11 cellular contexts compared by ENCODE assay signal in genomic region chr22:46121523-46122287, GRCh38. TPM values are rescaled to one million over a fixed set of nuclear protein-coding genes. Genes with fewer than 3 reads are reported as not detected.
DNase-seq lines count a peak whose midpoint lies in the region; ATAC-seq and TF ChIP-seq lines count a peak whose summit lies in the region.
"Had no signal": no experiment of that assay in that cellular context is flagged by ENCODE, and none has a peak within 500 bp of the region (broad histone marks: within the 10 kb centered on the region; RNA-seq: fewer than 3 reads in every experiment).

No MANE protein-coding gene starts in this region.

- no peak for TF ChIP-seq CTCF in 22Rv1 (IDR thresholded peaks at IDR 0.05)

- peak overlapping the region; percentile 45 for H3K9ac ChIP-seq in BLaER1

- DNase-seq in M059J (ENCODE audit: low read depth) = peak; percentile 32
- DNase-seq in fibroblast of peridontal ligament (ENCODE audit: extremely low read depth) = peak; percentile 35
- no peak for DNase-seq in SKM-1 (lab: John Stamatoyannopoulos, UW; ENCODE audit: unreplicated experiment)
- no peak for DNase-seq in NCI-H2029 (lab: John Stamatoyannopoulos, UW)
- DNase-seq: NCI-H187, SW 1271 had no signal

- H3K27me3 ChIP-seq in BLaER1 = no peaks in the 10 kb centered on the region

- no peaks in the 10 kb centered on the region for H3K9me3 ChIP-seq in BLaER1
- H3K9me3 ChIP-seq: HAP-1 had no signal

- no peak for ATAC-seq in HG02885 (IDR thresholded peaks at IDR 0.05; ENCODE audit: poor library complexity, unreplicated experiment)
- no peak for ATAC-seq in HG03521 (IDR thresholded peaks at IDR 0.05; ENCODE audit: unreplicated experiment)

- no peaks in the 10 kb centered on the region for H3K36me3 ChIP-seq in BLaER1
- H3K36me3 ChIP-seq: HAP-1 had no signal

- H3K27ac ChIP-seq in 22Rv1 (0 out of 2 replicates have a peak overlapping the region, but pooled peaks have one; percentile 22), BLaER1 (peak overlapping the region; percentile 56)

- peak overlapping the region; percentile 62 for H3K4me2 ChIP-seq in BLaER1

- H4K20me1 ChIP-seq in BLaER1 = no peaks in the 10 kb centered on the region

- no peak overlapping the region for H3K4me3 ChIP-seq in BLaER1
- H3K4me3 ChIP-seq: HAP-1 had no signal

- peaks cover 69% of the 10 kb centered on the region for H3K4me1 ChIP-seq in BLaER1
- H3K4me1 ChIP-seq: HAP-1 had no signal

RNA-seq across cellular contexts. Expression of gene PPARA, which starts 28.6 kb away (rescaled TPM):
- total RNA-seq in M059J (2014; rRNA removed; shearing (Covaris generic)) = 10.0 and 18.1 TPM in 2 replicates

Comparison
In these comparisons a context has a peak if more than half of its experiments do, and no peak if none do; other contexts are left out.
1. DNase-seq: peak in M059J (single experiment) and fibroblast of peridontal ligament (single experiment); none in SKM-1 (single experiment) and NCI-H2029 (single experiment).